In genomic region chr15:75201609-75202250, GRCh38 we compare ENCODE assay signal across 1 cellular context.
TF ChIP-seq lines count a peak whose summit lies in the region.

Gene C15orf39 (plus strand): TSS chr15:75201882. CDS start chr15:75206049, 4,167 bp downstream.

TF ChIP-seq in HepG2, 621 proteins besides CTCF, POLR2A, EP300 and RAD21 (continued from another document and continues in another):
- TF ChIP-seq, protein P1, sequence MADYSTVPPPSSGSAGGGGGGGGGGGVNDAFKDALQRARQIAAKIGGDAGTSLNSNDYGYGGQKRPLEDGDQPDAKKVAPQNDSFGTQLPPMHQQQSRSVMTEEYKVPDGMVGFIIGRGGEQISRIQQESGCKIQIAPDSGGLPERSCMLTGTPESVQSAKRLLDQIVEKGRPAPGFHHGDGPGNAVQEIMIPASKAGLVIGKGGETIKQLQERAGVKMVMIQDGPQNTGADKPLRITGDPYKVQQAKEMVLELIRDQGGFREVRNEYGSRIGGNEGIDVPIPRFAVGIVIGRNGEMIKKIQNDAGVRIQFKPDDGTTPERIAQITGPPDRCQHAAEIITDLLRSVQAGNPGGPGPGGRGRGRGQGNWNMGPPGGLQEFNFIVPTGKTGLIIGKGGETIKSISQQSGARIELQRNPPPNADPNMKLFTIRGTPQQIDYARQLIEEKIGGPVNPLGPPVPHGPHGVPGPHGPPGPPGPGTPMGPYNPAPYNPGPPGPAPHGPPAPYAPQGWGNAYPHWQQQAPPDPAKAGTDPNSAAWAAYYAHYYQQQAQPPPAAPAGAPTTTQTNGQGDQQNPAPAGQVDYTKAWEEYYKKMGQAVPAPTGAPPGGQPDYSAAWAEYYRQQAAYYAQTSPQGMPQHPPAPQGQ (CRISPR knock-in tag; IDR thresholded peaks at IDR 0.05; ENCODE audit: borderline replicate concordance): no peak
- TF ChIP-seq HOXA5 (CRISPR knock-in tag; IDR thresholded peaks at IDR 0.05): peak; percentile 90; the same call in 1 of the 2 replicates
- peak; percentile 58 for TF ChIP-seq STAG1 (CRISPR knock-in tag; IDR thresholded peaks at IDR 0.05)
- TF ChIP-seq HNRNPLL (IDR thresholded peaks at IDR 0.05; ENCODE audit: low read depth, low read length, poor library complexity, severe bottlenecking): peak; percentile 81
- TF ChIP-seq ZNF660 (CRISPR knock-in tag; IDR thresholded peaks at IDR 0.05; ENCODE audit: borderline replicate concordance, low read depth): no peak
- TF ChIP-seq MIER2 (CRISPR knock-in tag; IDR thresholded peaks at IDR 0.05): no peak
- peak; percentile 50 for TF ChIP-seq THAP11 (CRISPR knock-in tag; IDR thresholded peaks at IDR 0.05)
- TF ChIP-seq FLYWCH1 (CRISPR knock-in tag; IDR thresholded peaks at IDR 0.05): no peak
- TF ChIP-seq, protein P2, sequence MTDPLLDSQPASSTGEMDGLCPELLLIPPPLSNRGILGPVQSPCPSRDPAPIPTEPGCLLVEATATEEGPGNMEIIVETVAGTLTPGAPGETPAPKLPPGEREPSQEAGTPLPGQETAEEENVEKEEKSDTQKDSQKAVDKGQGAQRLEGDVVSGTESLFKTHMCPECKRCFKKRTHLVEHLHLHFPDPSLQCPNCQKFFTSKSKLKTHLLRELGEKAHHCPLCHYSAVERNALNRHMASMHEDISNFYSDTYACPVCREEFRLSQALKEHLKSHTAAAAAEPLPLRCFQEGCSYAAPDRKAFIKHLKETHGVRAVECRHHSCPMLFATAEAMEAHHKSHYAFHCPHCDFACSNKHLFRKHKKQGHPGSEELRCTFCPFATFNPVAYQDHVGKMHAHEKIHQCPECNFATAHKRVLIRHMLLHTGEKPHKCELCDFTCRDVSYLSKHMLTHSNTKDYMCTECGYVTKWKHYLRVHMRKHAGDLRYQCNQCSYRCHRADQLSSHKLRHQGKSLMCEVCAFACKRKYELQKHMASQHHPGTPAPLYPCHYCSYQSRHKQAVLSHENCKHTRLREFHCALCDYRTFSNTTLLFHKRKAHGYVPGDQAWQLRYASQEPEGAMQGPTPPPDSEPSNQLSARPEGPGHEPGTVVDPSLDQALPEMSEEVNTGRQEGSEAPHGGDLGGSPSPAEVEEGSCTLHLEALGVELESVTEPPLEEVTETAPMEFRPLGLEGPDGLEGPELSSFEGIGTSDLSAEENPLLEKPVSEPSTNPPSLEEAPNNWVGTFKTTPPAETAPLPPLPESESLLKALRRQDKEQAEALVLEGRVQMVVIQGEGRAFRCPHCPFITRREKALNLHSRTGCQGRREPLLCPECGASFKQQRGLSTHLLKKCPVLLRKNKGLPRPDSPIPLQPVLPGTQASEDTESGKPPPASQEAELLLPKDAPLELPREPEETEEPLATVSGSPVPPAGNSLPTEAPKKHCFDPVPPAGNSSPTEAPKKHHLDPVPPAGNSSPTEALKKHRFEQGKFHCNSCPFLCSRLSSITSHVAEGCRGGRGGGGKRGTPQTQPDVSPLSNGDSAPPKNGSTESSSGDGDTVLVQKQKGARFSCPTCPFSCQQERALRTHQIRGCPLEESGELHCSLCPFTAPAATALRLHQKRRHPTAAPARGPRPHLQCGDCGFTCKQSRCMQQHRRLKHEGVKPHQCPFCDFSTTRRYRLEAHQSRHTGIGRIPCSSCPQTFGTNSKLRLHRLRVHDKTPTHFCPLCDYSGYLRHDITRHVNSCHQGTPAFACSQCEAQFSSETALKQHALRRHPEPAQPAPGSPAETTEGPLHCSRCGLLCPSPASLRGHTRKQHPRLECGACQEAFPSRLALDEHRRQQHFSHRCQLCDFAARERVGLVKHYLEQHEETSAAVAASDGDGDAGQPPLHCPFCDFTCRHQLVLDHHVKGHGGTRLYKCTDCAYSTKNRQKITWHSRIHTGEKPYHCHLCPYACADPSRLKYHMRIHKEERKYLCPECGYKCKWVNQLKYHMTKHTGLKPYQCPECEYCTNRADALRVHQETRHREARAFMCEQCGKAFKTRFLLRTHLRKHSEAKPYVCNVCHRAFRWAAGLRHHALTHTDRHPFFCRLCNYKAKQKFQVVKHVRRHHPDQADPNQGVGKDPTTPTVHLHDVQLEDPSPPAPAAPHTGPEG (CRISPR knock-in tag; IDR thresholded peaks at IDR 0.05): 0 out of 2 replicates have a peak, but pooled peaks have one; percentile 51
- TF ChIP-seq NBN (conservative IDR thresholded peaks at IDR 0.05): no peak
- TF ChIP-seq, protein P3, sequence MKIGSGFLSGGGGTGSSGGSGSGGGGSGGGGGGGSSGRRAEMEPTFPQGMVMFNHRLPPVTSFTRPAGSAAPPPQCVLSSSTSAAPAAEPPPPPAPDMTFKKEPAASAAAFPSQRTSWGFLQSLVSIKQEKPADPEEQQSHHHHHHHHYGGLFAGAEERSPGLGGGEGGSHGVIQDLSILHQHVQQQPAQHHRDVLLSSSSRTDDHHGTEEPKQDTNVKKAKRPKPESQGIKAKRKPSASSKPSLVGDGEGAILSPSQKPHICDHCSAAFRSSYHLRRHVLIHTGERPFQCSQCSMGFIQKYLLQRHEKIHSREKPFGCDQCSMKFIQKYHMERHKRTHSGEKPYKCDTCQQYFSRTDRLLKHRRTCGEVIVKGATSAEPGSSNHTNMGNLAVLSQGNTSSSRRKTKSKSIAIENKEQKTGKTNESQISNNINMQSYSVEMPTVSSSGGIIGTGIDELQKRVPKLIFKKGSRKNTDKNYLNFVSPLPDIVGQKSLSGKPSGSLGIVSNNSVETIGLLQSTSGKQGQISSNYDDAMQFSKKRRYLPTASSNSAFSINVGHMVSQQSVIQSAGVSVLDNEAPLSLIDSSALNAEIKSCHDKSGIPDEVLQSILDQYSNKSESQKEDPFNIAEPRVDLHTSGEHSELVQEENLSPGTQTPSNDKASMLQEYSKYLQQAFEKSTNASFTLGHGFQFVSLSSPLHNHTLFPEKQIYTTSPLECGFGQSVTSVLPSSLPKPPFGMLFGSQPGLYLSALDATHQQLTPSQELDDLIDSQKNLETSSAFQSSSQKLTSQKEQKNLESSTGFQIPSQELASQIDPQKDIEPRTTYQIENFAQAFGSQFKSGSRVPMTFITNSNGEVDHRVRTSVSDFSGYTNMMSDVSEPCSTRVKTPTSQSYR (CRISPR knock-in tag; IDR thresholded peaks at IDR 0.05; ENCODE audit: borderline replicate concordance): no peak
- TF ChIP-seq MAFG (CRISPR knock-in tag; IDR thresholded peaks at IDR 0.05): no peak
- TF ChIP-seq ZNF737 (CRISPR knock-in tag; IDR thresholded peaks at IDR 0.05; ENCODE audit: borderline replicate concordance): no peak
- no peak for TF ChIP-seq ZNF367 (CRISPR knock-in tag; IDR thresholded peaks at IDR 0.05; ENCODE audit: borderline replicate concordance)
- TF ChIP-seq, protein P4, sequence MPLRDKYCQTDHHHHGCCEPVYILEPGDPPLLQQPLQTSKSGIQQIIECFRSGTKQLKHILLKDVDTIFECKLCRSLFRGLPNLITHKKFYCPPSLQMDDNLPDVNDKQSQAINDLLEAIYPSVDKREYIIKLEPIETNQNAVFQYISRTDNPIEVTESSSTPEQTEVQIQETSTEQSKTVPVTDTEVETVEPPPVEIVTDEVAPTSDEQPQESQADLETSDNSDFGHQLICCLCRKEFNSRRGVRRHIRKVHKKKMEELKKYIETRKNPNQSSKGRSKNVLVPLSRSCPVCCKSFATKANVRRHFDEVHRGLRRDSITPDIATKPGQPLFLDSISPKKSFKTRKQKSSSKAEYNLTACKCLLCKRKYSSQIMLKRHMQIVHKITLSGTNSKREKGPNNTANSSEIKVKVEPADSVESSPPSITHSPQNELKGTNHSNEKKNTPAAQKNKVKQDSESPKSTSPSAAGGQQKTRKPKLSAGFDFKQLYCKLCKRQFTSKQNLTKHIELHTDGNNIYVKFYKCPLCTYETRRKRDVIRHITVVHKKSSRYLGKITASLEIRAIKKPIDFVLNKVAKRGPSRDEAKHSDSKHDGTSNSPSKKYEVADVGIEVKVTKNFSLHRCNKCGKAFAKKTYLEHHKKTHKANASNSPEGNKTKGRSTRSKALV (CRISPR knock-in tag; IDR thresholded peaks at IDR 0.05): 0 out of 2 replicates have a peak, but pooled peaks have one; percentile 13
- TF ChIP-seq SMAD3 (CRISPR knock-in tag; IDR thresholded peaks at IDR 0.05): no peak
- TF ChIP-seq SMAD9 (CRISPR knock-in tag; IDR thresholded peaks at IDR 0.05): no peak
- peak; percentile 80; the same call in 1 of the 2 replicates for TF ChIP-seq TSC22D2 (CRISPR knock-in tag; IDR thresholded peaks at IDR 0.05; ENCODE audit: borderline replicate concordance)
- TF ChIP-seq ZNF260 (CRISPR knock-in tag; IDR thresholded peaks at IDR 0.05; ENCODE audit: borderline replicate concordance, low read depth): no peak
- no peak for TF ChIP-seq GABPA (IDR thresholded peaks at IDR 0.05; ENCODE audit: low read depth, low read length)
- TF ChIP-seq GABPA (CRISPR knock-in tag; IDR thresholded peaks at IDR 0.05; ENCODE audit: low read depth): no peak
- no peak for TF ChIP-seq PTBP1 (IDR thresholded peaks at IDR 0.05; ENCODE audit: low read depth, low read length, poor library complexity, severe bottlenecking)
- TF ChIP-seq ZMYM2 (CRISPR knock-in tag; IDR thresholded peaks at IDR 0.05): no peak
- TF ChIP-seq SAP130 (CRISPR knock-in tag; IDR thresholded peaks at IDR 0.05; ENCODE audit: low read depth): peak; percentile 80
- no peak for TF ChIP-seq JUND (CRISPR knock-in tag; IDR thresholded peaks at IDR 0.05)
- no peak for TF ChIP-seq ZNF44 (CRISPR knock-in tag; IDR thresholded peaks at IDR 0.05)
- TF ChIP-seq ZNF549 (CRISPR knock-in tag; IDR thresholded peaks at IDR 0.05): no peak
- no peak for TF ChIP-seq TBX3 (IDR thresholded peaks at IDR 0.05; ENCODE audit: borderline replicate concordance)
- TF ChIP-seq, protein P5, sequence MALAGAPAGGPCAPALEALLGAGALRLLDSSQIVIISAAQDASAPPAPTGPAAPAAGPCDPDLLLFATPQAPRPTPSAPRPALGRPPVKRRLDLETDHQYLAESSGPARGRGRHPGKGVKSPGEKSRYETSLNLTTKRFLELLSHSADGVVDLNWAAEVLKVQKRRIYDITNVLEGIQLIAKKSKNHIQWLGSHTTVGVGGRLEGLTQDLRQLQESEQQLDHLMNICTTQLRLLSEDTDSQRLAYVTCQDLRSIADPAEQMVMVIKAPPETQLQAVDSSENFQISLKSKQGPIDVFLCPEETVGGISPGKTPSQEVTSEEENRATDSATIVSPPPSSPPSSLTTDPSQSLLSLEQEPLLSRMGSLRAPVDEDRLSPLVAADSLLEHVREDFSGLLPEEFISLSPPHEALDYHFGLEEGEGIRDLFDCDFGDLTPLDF (CRISPR knock-in tag; IDR thresholded peaks at IDR 0.05): peak; percentile 64; the same call in 1 of the 2 replicates
- 0 out of 2 replicates have a peak, but pooled peaks have one; percentile 20 for TF ChIP-seq PITX1 (CRISPR knock-in tag; IDR thresholded peaks at IDR 0.05)
- TF ChIP-seq, protein P6, sequence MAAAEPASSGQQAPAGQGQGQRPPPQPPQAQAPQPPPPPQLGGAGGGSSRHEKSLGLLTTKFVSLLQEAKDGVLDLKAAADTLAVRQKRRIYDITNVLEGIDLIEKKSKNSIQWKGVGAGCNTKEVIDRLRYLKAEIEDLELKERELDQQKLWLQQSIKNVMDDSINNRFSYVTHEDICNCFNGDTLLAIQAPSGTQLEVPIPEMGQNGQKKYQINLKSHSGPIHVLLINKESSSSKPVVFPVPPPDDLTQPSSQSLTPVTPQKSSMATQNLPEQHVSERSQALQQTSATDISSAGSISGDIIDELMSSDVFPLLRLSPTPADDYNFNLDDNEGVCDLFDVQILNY (CRISPR knock-in tag; conservative IDR thresholded peaks at IDR 0.05): peak; percentile 45; the same call in 1 of the 2 replicates
- TF ChIP-seq KMT2B (CRISPR knock-in tag; IDR thresholded peaks at IDR 0.05): 0 out of 2 replicates have a peak, but pooled peaks have one; percentile 19
- no peak; the same call in 1 of the 2 replicates for TF ChIP-seq ZNF83 (CRISPR knock-in tag; IDR thresholded peaks at IDR 0.05; ENCODE audit: borderline replicate concordance)
- no peak for TF ChIP-seq TEAD2 (CRISPR knock-in tag; IDR thresholded peaks at IDR 0.05)
- TF ChIP-seq, protein P7, sequence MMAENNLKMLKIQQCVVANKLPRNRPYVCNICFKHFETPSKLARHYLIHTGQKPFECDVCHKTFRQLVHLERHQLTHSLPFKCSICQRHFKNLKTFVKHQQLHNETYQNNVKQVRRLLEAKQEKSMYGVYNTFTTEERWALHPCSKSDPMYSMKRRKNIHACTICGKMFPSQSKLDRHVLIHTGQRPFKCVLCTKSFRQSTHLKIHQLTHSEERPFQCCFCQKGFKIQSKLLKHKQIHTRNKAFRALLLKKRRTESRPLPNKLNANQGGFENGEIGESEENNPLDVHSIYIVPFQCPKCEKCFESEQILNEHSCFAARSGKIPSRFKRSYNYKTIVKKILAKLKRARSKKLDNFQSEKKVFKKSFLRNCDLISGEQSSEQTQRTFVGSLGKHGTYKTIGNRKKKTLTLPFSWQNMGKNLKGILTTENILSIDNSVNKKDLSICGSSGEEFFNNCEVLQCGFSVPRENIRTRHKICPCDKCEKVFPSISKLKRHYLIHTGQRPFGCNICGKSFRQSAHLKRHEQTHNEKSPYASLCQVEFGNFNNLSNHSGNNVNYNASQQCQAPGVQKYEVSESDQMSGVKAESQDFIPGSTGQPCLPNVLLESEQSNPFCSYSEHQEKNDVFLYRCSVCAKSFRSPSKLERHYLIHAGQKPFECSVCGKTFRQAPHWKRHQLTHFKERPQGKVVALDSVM (CRISPR knock-in tag; IDR thresholded peaks at IDR 0.05): no peak; the same call in 1 of the 2 replicates
- TF ChIP-seq ZNF253 (CRISPR knock-in tag; IDR thresholded peaks at IDR 0.05; ENCODE audit: borderline replicate concordance): no peak
- TF ChIP-seq NCOA1 (CRISPR knock-in tag; IDR thresholded peaks at IDR 0.05): no peak
- no peak for TF ChIP-seq ZNF30 (CRISPR knock-in tag; IDR thresholded peaks at IDR 0.05)
- TF ChIP-seq ZNF563 (CRISPR knock-in tag; IDR thresholded peaks at IDR 0.05): peak; percentile 18; the same call in 1 of the 2 replicates
- no peak for TF ChIP-seq NFYB (CRISPR knock-in tag; IDR thresholded peaks at IDR 0.05)
- no peak for TF ChIP-seq KDM6A (CRISPR knock-in tag; IDR thresholded peaks at IDR 0.05; ENCODE audit: low read depth)
- 0 out of 2 replicates have a peak, but pooled peaks have one; percentile 12 for TF ChIP-seq ZNF710 (CRISPR knock-in tag; IDR thresholded peaks at IDR 0.05; ENCODE audit: borderline replicate concordance)
- no peak for TF ChIP-seq TFAP4 (IDR thresholded peaks at IDR 0.05; ENCODE audit: borderline replicate concordance, low read depth)
